Comparison of ENCODE assay signal across 10 cellular contexts in genomic region chr7:139830779-139831498, GRCh38. TPM values are rescaled to one million over a fixed set of nuclear protein-coding genes. Genes with fewer than 3 reads are reported as not detected.
A peak's percentile ranks its signal among the peaks of the same experiment; 100 is the strongest.
DNase-seq lines count a peak whose midpoint lies in the region; ATAC-seq and TF ChIP-seq lines count a peak whose summit lies in the region.
"Had no signal": no experiment of that assay in that cellular context is flagged by ENCODE, and none has a peak within 500 bp of the region (broad histone marks: within the 10 kb centered on the region; RNA-seq: fewer than 3 reads in every experiment).

No MANE protein-coding gene starts in this region.

- DNase-seq in Right ventricle myocardium superior (no peak), right atrium auricular region (ENCODE audit: low spot score) (no peak), esophagus muscularis mucosa (ENCODE audit: extremely low spot score) (no peak), upper lobe of left lung (peak in 1 of 2 donors; percentile 45), GM19238 (ENCODE audit: insufficient read length, low spot score) (no peak), DMS153 treated with DMSO at 0.1 percent for 48 hours (lab: John Stamatoyannopoulos, UW; ENCODE audit: unreplicated experiment) (no peak), NK-92 (lab: John Stamatoyannopoulos, UW; ENCODE audit: unreplicated experiment) (no peak)
- DNase-seq: SHP77 treated with DMSO at 0.1 percent for 48 hours had no signal

- H3K9me3 ChIP-seq in right atrium auricular region: peaks cover 0 to 3% of the 10 kb centered on the region in 2 donors
- H3K9me3 ChIP-seq in esophagus muscularis mucosa: no peaks in the 10 kb centered on the region
- H3K9me3 ChIP-seq in upper lobe of left lung: no peaks in the 10 kb centered on the region

- H3K27ac ChIP-seq in right atrium auricular region (no peak overlapping the region), esophagus muscularis mucosa (replicated peaks in 1 of 4) (peak overlapping the region in 1 of 4 donors; percentile 15), upper lobe of left lung (peak overlapping the region; percentile 37 to 83 (median 79))
- H3K27ac ChIP-seq: C4-2B had no signal

- TF ChIP-seq POLR2A in esophagus muscularis mucosa (IDR thresholded peaks at IDR 0.05; ENCODE audit: low read depth): no peak
- peak in 1 of 4 donors; percentile 22 for TF ChIP-seq POLR2A in upper lobe of left lung (IDR thresholded peaks at IDR 0.05)

- H3K4me3 ChIP-seq in right atrium auricular region (no peak overlapping the region), esophagus muscularis mucosa (peak overlapping the region; percentile 12 to 40 (median 17)), upper lobe of left lung (peak overlapping the region in 3 of 4 donors; percentile 34 to 40 (median 36))

- no peaks in the 10 kb centered on the region for H3K4me1 ChIP-seq in right atrium auricular region
- no peaks in the 10 kb centered on the region for H3K4me1 ChIP-seq in esophagus muscularis mucosa
- H3K4me1 ChIP-seq in upper lobe of left lung: peaks cover 12 to 31% (median 20%) of the 10 kb centered on the region in 4 donors

- 84% methylated on average over 3 of the region's 3 CpGs for WGBS in esophagus muscularis mucosa
- WGBS in upper lobe of left lung, 2 donors: 43 to 60% methylated on average over 3 of the region's 3 CpGs

- no peak for TF ChIP-seq CTCF in right atrium auricular region (IDR thresholded peaks at IDR 0.05)
- TF ChIP-seq CTCF in esophagus muscularis mucosa (IDR thresholded peaks at IDR 0.05): no peak
- TF ChIP-seq CTCF in upper lobe of left lung (IDR thresholded peaks at IDR 0.05): no peak

- H3K27me3 ChIP-seq in right atrium auricular region: no peaks in the 10 kb centered on the region
- H3K27me3 ChIP-seq in esophagus muscularis mucosa: no peaks in the 10 kb centered on the region
- H3K27me3 ChIP-seq in upper lobe of left lung: no peaks in the 10 kb centered on the region

- H3K36me3 ChIP-seq in right atrium auricular region: no peaks in the 10 kb centered on the region
- H3K36me3 ChIP-seq in esophagus muscularis mucosa: no peaks in the 10 kb centered on the region
- H3K36me3 ChIP-seq in upper lobe of left lung: no peaks in the 10 kb centered on the region

- ATAC-seq in Right ventricle myocardium superior (ENCODE audit: poor library complexity) (peak; percentile 34), HG03432 (IDR thresholded peaks at IDR 0.05; ENCODE audit: unreplicated experiment) (peak; percentile 63), upper lobe of left lung (ENCODE audit: low FRiP score in 2 of 2) (peak; percentile 51)

- intact Hi-C loops in Right ventricle myocardium superior (cut with DNase I) (no loop called here), esophagus muscularis mucosa (cut with DNase I) (no loop called here)

- TF ChIP-seq EP300 in esophagus muscularis mucosa (IDR thresholded peaks at IDR 0.05) (no peak), upper lobe of left lung (IDR thresholded peaks at IDR 0.05) (no peak)

RNA-seq across cellular contexts. Expression of gene TBXAS1, which starts 1.9 kb away (rescaled TPM):
- 4.2 TPM for total RNA-seq in Right ventricle myocardium superior
- 10 to 100 TPM in 1 of 2 donors, 1 to 10 TPM in 1; 4.6 to 15.3 TPM for total RNA-seq in right atrium auricular region
- 10 to 100 TPM in 3 of 4 donors, 1 to 10 TPM in 1; 9.8 to 31.3 (median 13.5) TPM for total RNA-seq in esophagus muscularis mucosa
- 100 to 1,000 TPM in 2 of 6 donors, 10 to 100 TPM in 4; 62.8 to 317 (median 85.6) TPM for total RNA-seq in upper lobe of left lung

RNA-seq across cellular contexts. Expression of gene HIPK2, which starts 53.1 kb away (rescaled TPM):
- total RNA-seq in Right ventricle myocardium superior (88.5 TPM), right atrium auricular region (100 to 1,000 TPM in 1 of 2 donors, 10 to 100 TPM in 1; 87.0 to 131 TPM), esophagus muscularis mucosa (10 to 100 TPM; 20.9 to 40.9 (median 26.7) TPM), upper lobe of left lung (10 to 100 TPM; 38.6 to 59.6 (median 45.9) TPM)

Comparison
In these comparisons a context has a peak if more than half of its experiments do, and no peak if none do; other contexts are left out.
1. H3K27ac ChIP-seq: peak in upper lobe of left lung (4 of 4); none in right atrium auricular region (0 of 2).
2. H3K4me3 ChIP-seq: peak in esophagus muscularis mucosa (4 of 4) and upper lobe of left lung (3 of 4); none in right atrium auricular region (0 of 2).
3. Peak in every context shown above with its lines, with median percentiles within 50 percentile points of each other: ATAC-seq.